Comparison of ENCODE assay signal across 12 cellular contexts in the genomic region with DNA sequence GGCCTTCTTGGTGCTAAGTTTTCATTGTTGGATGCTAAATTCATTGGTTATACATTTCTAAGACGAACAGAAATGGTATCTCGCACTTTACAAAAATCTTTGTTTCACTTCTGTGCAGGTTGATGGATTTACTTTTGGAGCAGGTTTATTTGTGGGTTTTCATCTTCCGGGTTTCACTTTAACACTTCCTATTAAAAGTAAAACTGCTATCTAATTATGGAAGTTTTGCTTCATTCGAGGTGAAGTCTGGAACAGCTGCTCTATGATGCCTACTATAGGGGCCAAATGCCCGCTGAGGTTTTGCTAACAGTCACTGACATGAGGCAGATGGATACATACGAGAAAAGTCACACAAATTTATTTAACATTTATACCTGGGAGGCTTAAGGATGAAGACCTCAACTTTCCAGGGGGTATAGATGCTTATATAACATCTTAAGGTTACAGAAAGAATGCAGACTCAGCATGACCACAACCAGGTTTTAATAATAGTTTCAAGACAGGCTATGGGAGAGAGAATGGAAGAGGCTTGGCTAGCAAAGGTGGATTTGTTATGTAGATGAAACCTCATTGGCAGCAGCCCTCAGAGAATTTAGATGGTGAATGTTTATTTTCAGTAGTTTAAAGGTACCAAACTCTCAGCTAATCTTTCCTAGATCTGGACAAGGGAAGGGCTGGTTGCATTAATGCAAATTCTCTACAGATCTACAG. TPM values are rescaled to one million over a fixed set of nuclear protein-coding genes. Genes with fewer than 3 reads are reported as not detected.
DNase-seq lines count a peak whose midpoint lies in the region; ATAC-seq and TF ChIP-seq lines count a peak whose summit lies in the region.
"Had no signal": no experiment of that assay in that cellular context is flagged by ENCODE, and none has a peak within 500 bp of the region (broad histone marks: within the 10 kb centered on the region; RNA-seq: fewer than 3 reads in every experiment).

No MANE protein-coding gene starts in this region.

- H2AFZ ChIP-seq in osteoblast (ENCODE audit: low read length), result peak overlapping the region; percentile 24

- H3K4me1 ChIP-seq in osteoblast (ENCODE audit: insufficient read depth, low read length), result no peaks in the 10 kb centered on the region

- ATAC-seq in GM18909 (IDR thresholded peaks at IDR 0.05; ENCODE audit: poor library complexity, unreplicated experiment), result peak; percentile 56
- peak; percentile 40 for ATAC-seq in GM21825 (IDR thresholded peaks at IDR 0.05; ENCODE audit: unreplicated experiment)
- ATAC-seq in HG02970 (IDR thresholded peaks at IDR 0.05; ENCODE audit: low FRiP score, unreplicated experiment), result no peak
- ATAC-seq: PC-3 had no signal

- DNase-seq in osteoblast (ENCODE audit: insufficient read length, low spot score, missing footprints), result no peak
- DNase-seq in kidney tubule cell (ENCODE audit: low spot score), result no peak
- no peak for DNase-seq in stimulated activated CD4-positive, alpha-beta T cell treated with anti-CD3 and anti-CD28 coated beads, Interleukin-1b, Interleukin-23, amount 100 ng/mL, for 48 hours
- DNase-seq: activated CD8-positive, alpha-beta memory T cell treated with anti-CD3 and anti-CD28 coated beads for 24 hours; cortex of kidney; NCI-H2029; PC-3 had no signal

- H3K9me3 Mint-ChIP-seq in IgD-negative memory B cell, result no peaks in the 10 kb centered on the region

- H3K27me3 ChIP-seq in osteoblast (ENCODE audit: insufficient read depth, low read length), result no peaks in the 10 kb centered on the region

- H3K9me3 ChIP-seq in osteoblast (ENCODE audit: low read depth, low read length), result no peaks in the 10 kb centered on the region

- H3K27me3 Mint-ChIP-seq in IgD-negative memory B cell, result no peaks in the 10 kb centered on the region

- H3K79me2 ChIP-seq in osteoblast (ENCODE audit: insufficient read depth, low read length), result no peaks in the 10 kb centered on the region

- peaks cover 46 to 66% (median 48%) of the 10 kb centered on the region in 3 donors for H3K4me1 Mint-ChIP-seq in IgD-negative memory B cell

- TF ChIP-seq CTCF in osteoblast (IDR thresholded peaks at IDR 0.05; ENCODE audit: extremely low read depth, low read depth, low read length), result no peak

- no peaks in the 10 kb centered on the region for H3K36me3 Mint-ChIP-seq in IgD-negative memory B cell

- no peak overlapping the region for H3K4me3 ChIP-seq in osteoblast (ENCODE audit: insufficient read depth, low read length)

- no peak overlapping the region for H3K4me2 ChIP-seq in osteoblast (ENCODE audit: insufficient read depth, low read length)

- no peaks in the 10 kb centered on the region for H3K36me3 ChIP-seq in osteoblast (ENCODE audit: insufficient read depth, low read length)

- H4K20me1 ChIP-seq in osteoblast (ENCODE audit: insufficient read depth, low read length), result no peaks in the 10 kb centered on the region

- H3K27ac Mint-ChIP-seq in IgD-negative memory B cell, result peak overlapping the region; percentile 86 to 93 (median 91)

- H3K4me3 Mint-ChIP-seq in IgD-negative memory B cell, result peak overlapping the region; percentile 69 to 90 (median 73)

- H3K27ac ChIP-seq in osteoblast (ENCODE audit: low read depth, low read length), result no peak overlapping the region

RNA-seq across cellular contexts. Expression of gene OSTN, which starts 54.2 kb away (rescaled TPM):
- not detected for polyA plus RNA-seq in IgD-negative memory B cell
- under 0.01 TPM in 1 of 2 replicates, not detected in the other for total RNA-seq in osteoblast
- total RNA-seq: T-helper 2 cell treated with Interferon-gamma antibody and Interleukin-4, amounts not matched to agents 100 ng/mL and 5 ng/mL, for 36 hours had no signal
